9 cellular contexts compared by ENCODE assay signal in genomic region chr15:99706557-99707303, GRCh38. TPM values are rescaled to one million over a fixed set of nuclear protein-coding genes. Genes with fewer than 3 reads are reported as not detected.
DNase-seq lines count a peak whose midpoint lies in the region; ATAC-seq lines count a peak whose summit lies in the region.
"Had no signal": no experiment of that assay in that cellular context is flagged by ENCODE, and none has a peak within 500 bp of the region (broad histone marks: within the 10 kb centered on the region; RNA-seq: fewer than 3 reads in every experiment).

No MANE protein-coding gene starts in this region.

- peak overlapping the region; percentile 59 for H3K27ac ChIP-seq in naive thymus-derived CD4-positive, alpha-beta T cell (ENCODE audit: low read depth, low read length)
- H3K27ac ChIP-seq in aorta (ENCODE audit: low read depth in 1 of 2, low read length in 2 of 2): peak overlapping the region; percentile 64 to 77

- H3K36me3 ChIP-seq in naive thymus-derived CD4-positive, alpha-beta T cell (ENCODE audit: control insufficient read depth in 2 of 3, insufficient read depth in 3 of 3, low read length in 3 of 3): peaks cover 3 to 14% (median 5%) of the 10 kb centered on the region in 3 experiments
- H3K36me3 ChIP-seq in aorta (ENCODE audit: control insufficient read depth in 1 of 2, insufficient read depth in 2 of 2, low read length in 1 of 2): peaks cover 0 to 4% of the 10 kb centered on the region in 2 donors

- H3K4me1 Mint-ChIP-seq in naive thymus-derived CD4-positive, alpha-beta T cell: peaks cover 28 to 65% (median 54%) of the 10 kb centered on the region in 7 donors

- peaks cover 0 to 12% of the 10 kb centered on the region in 2 donors for H3K36me3 Mint-ChIP-seq in activated naive CD4-positive, alpha-beta T cell treated with anti-CD3 and anti-CD28 coated beads, Interleukin-2, amount 50 U/mL, for 72 hours
- H3K36me3 Mint-ChIP-seq in naive thymus-derived CD4-positive, alpha-beta T cell: peaks cover 5 to 23% (median 14%) of the 10 kb centered on the region in 5 donors

- H3K9me3 ChIP-seq in naive thymus-derived CD4-positive, alpha-beta T cell (ENCODE audit: control insufficient read depth in 2 of 3, low read length in 3 of 3): no peaks in the 10 kb centered on the region
- no peaks in the 10 kb centered on the region for H3K9me3 ChIP-seq in aorta (ENCODE audit: control insufficient read depth, low read length)

- POLR2A ChIA-PET in naive thymus-derived CD4-positive, alpha-beta T cell (lab: Charles Lee): interaction anchor here (0.7 to 2.9 kb wide), 5 partner anchors 14 to 1589 kb away, joined by 3 to 8 read pairs (median 3); partner anchors contain the start of genes LYSMD4 and MEF2A

- 77 to 80% methylated on average over 10 of the region's 10 CpGs for WGBS in aorta, 2 donors

- no peaks in the 10 kb centered on the region for H3K27me3 Mint-ChIP-seq in naive thymus-derived CD4-positive, alpha-beta T cell

- CTCF ChIA-PET in naive thymus-derived CD4-positive, alpha-beta T cell (lab: Charles Lee): interaction anchor here (1.2 to 2.1 kb wide), 5 partner anchors 23 to 434 kb away, joined by 3 to 10 read pairs (median 5); no protein-coding TSS in a partner anchor

- H3K27me3 ChIP-seq in naive thymus-derived CD4-positive, alpha-beta T cell (ENCODE audit: control insufficient read depth in 2 of 2, insufficient read depth in 2 of 2, low read length in 2 of 2): no peaks in the 10 kb centered on the region
- no peaks in the 10 kb centered on the region for H3K27me3 ChIP-seq in aorta (ENCODE audit: control insufficient read depth in 1 of 2, insufficient read depth in 2 of 2, low read length in 1 of 2)

- DNase-seq in stimulated activated CD4-positive, alpha-beta T cell treated with anti-CD3 and anti-CD28 coated beads, Interleukin-15, amount 100 ng/mL, for 24 hours: peak; percentile 51
- no peak for DNase-seq in stimulated activated CD4-positive, alpha-beta T cell treated with anti-CD3 and anti-CD28 coated beads, Interleukin-2, amount 100 ng/mL, for 48 hours
- peak in 1 of 2 donors; percentile 52 for DNase-seq in activated naive CD4-positive, alpha-beta T cell treated with anti-CD3 and anti-CD28 coated beads, Interleukin-2, amount 50 U/mL, for 72 hours (ENCODE audit: low spot score in 2 of 2)
- peak in 7 of 9 donors; percentile 38 to 66 (median 44) for DNase-seq in naive thymus-derived CD4-positive, alpha-beta T cell
- DNase-seq in aorta (no peak), NCI-H774 (lab: John Stamatoyannopoulos, UW) (no peak), NCI-H1436 (lab: John Stamatoyannopoulos, UW) (no peak)
- DNase-seq: C1 segment of cervical spinal cord had no signal

- no peaks in the 10 kb centered on the region for H3K9me3 Mint-ChIP-seq in activated naive CD4-positive, alpha-beta T cell treated with anti-CD3 and anti-CD28 coated beads, Interleukin-2, amount 50 U/mL, for 72 hours
- H3K9me3 Mint-ChIP-seq in naive thymus-derived CD4-positive, alpha-beta T cell: no peaks in the 10 kb centered on the region

- peak overlapping the region; percentile 89 to 92 for H3K27ac Mint-ChIP-seq in activated naive CD4-positive, alpha-beta T cell treated with anti-CD3 and anti-CD28 coated beads, Interleukin-2, amount 50 U/mL, for 72 hours
- peak overlapping the region; percentile 70 to 96 (median 89) for H3K27ac Mint-ChIP-seq in naive thymus-derived CD4-positive, alpha-beta T cell

- intact Hi-C loops in naive thymus-derived CD4-positive, alpha-beta T cell (cut with micrococcal nuclease): loop anchor here (1.0 to 10.0 kb wide), 3 partner anchors 14 to 602 kb away; partner anchors contain the start of genes LYSMD4 (in 1 of the 2) and SYNM (in 1 of the 2)
- intact Hi-C loops in aorta (cut with DNase I): loop anchor here (5.0 to 10.0 kb wide), 2 partner anchors 262 to 419 kb away; no protein-coding TSS in a partner anchor

- peak overlapping the region; percentile 74 to 87 (median 82) for H3K4me3 Mint-ChIP-seq in naive thymus-derived CD4-positive, alpha-beta T cell

- peak; percentile 57 to 86 for ATAC-seq in activated naive CD4-positive, alpha-beta T cell treated with anti-CD3 and anti-CD28 coated beads, Interleukin-2, amount 50 U/mL, for 72 hours
- ATAC-seq in naive thymus-derived CD4-positive, alpha-beta T cell: peak; percentile 48
- ATAC-seq in aorta (ENCODE audit: low FRiP score): no peak
- no peak for ATAC-seq in HG02840 (IDR thresholded peaks at IDR 0.05; ENCODE audit: low FRiP score, unreplicated experiment)

- peaks cover 0 to 43% of the 10 kb centered on the region in 2 donors for H3K4me1 ChIP-seq in naive thymus-derived CD4-positive, alpha-beta T cell (ENCODE audit: control insufficient read depth in 2 of 2, insufficient read depth in 2 of 2, low read length in 2 of 2)
- peaks cover 0 to 3% of the 10 kb centered on the region in 2 donors for H3K4me1 ChIP-seq in aorta (ENCODE audit: control insufficient read depth in 1 of 2, insufficient read depth in 2 of 2, low read length in 2 of 2)

- H3K4me3 ChIP-seq in naive thymus-derived CD4-positive, alpha-beta T cell (ENCODE audit: low read length): peak overlapping the region; percentile 43
- H3K4me3 ChIP-seq in aorta (ENCODE audit: low read length in 2 of 2): no peak overlapping the region

RNA-seq across cellular contexts. Expression of gene LYSMD4, which starts 26.5 kb away (rescaled TPM):
- total RNA-seq in activated naive CD4-positive, alpha-beta T cell treated with anti-CD3 and anti-CD28 coated beads, Interleukin-2, amount 50 U/mL, for 72 hours: 1 to 10 TPM; 5.8 to 7.3 TPM
- total RNA-seq in naive thymus-derived CD4-positive, alpha-beta T cell: 10 to 100 TPM in 4 of 5 experiments, 1 to 10 TPM in 1; 7.9 to 22.4 (median 15.4) TPM
- 1 to 10 TPM; 8.3 to 8.8 TPM for polyA plus RNA-seq in naive thymus-derived CD4-positive, alpha-beta T cell
- 10 to 100 TPM in 1 of 2 donors, 1 to 10 TPM in 1; 7.7 to 14.3 TPM for total RNA-seq in aorta
- polyA plus RNA-seq in aorta: 10 to 100 TPM in 1 of 2 donors, 1 to 10 TPM in 1; 1.9 to 12.4 TPM

Comparison
In these comparisons a context has a peak if more than half of its experiments do, and no peak if none do; other contexts are left out.
1. DNase-seq: peak in stimulated activated CD4-positive, alpha-beta T cell treated with anti-CD3 and anti-CD28 coated beads, Interleukin-15, amount 100 ng/mL, for 24 hours (single experiment) and naive thymus-derived CD4-positive, alpha-beta T cell (7 of 9); none in stimulated activated CD4-positive, alpha-beta T cell treated with anti-CD3 and anti-CD28 coated beads, Interleukin-2, amount 100 ng/mL, for 48 hours (0 of 2), aorta (0 of 2), NCI-H774 (single experiment) and NCI-H1436 (single experiment).
2. ATAC-seq: peak in activated naive CD4-positive, alpha-beta T cell treated with anti-CD3 and anti-CD28 coated beads, Interleukin-2, amount 50 U/mL, for 72 hours (2 of 2) and naive thymus-derived CD4-positive, alpha-beta T cell (single experiment); none in aorta (single experiment) and HG02840 (single experiment).